ENCODE assay signal across 16 cellular contexts in the genomic region with DNA sequence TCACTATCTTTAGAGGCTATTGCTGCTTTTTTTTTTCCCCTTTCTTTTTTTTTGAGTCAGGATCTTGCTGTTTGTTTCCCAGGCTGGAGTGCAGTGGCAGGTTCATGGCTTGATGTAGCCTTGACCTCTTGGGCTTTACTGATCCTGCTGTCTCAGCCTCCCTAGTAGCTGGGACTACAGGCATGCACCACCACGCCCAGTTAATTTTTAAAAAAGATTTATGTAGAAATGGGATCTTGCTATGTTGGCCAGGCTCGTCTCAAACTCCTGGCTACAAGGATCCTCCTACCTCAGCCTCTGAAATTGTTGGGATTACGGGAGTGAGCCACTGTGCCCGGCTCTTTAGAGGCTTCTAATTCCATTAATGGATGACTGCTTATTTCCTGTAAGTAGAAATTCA. TPM values are rescaled to one million over a fixed set of nuclear protein-coding genes. Genes with fewer than 3 reads are reported as not detected.
DNase-seq lines count a peak whose midpoint lies in the region; ATAC-seq and TF ChIP-seq lines count a peak whose summit lies in the region.
"Had no signal": no experiment of that assay in that cellular context is flagged by ENCODE, and none has a peak within 500 bp of the region (broad histone marks: within the 10 kb centered on the region; RNA-seq: fewer than 3 reads in every experiment).

No MANE protein-coding gene starts in this region.

- no peak overlapping the region for H3K4me3 ChIP-seq in Karpas-422 (ENCODE audit: low read length)

- no peaks in the 10 kb centered on the region for H3K27me3 ChIP-seq in Karpas-422 (ENCODE audit: low read length)
- no peaks in the 10 kb centered on the region for H3K27me3 ChIP-seq in H9 (ENCODE audit: insufficient read depth, low read length)

- H3K79me1 ChIP-seq in H9 (ENCODE audit: insufficient read depth, low read depth, low read length, poor library complexity, severe bottlenecking): peaks cover 16% of the 10 kb centered on the region

- no peak overlapping the region for H2AK5ac ChIP-seq in H9 (ENCODE audit: insufficient read length, low read length)

- H3K9me2 ChIP-seq in Karpas-422 (replicated peaks; ENCODE audit: insufficient read depth, low read length): no peaks in the 10 kb centered on the region

- no peak overlapping the region for H4K5ac ChIP-seq in H9 (ENCODE audit: insufficient read length, low read depth, low read length)

- H2AFZ ChIP-seq in Karpas-422 (ENCODE audit: low read length) (no peak overlapping the region), H9 (ENCODE audit: low read length) (no peak overlapping the region)

- H3T11ph ChIP-seq in H9 (ENCODE audit: low read length): no peak overlapping the region

- no peak overlapping the region for H3K9ac ChIP-seq in Karpas-422 (ENCODE audit: low read length)
- no peak overlapping the region for H3K9ac ChIP-seq in H9 (ENCODE audit: extremely low read depth, insufficient read length, low read length)

- peaks cover 2% of the 10 kb centered on the region for H3K9me3 Mint-ChIP-seq in activated T-cell treated with anti-CD3 and anti-CD28 coated beads, Interleukin-2, amount 50 U/mL, for 24 hours
- peaks cover 3% of the 10 kb centered on the region for H3K9me3 Mint-ChIP-seq in activated T-cell treated with anti-CD3 and anti-CD28 coated beads, Interleukin-2, amount 50 U/mL, for 4 hours
- H3K9me3 Mint-ChIP-seq in activated T-helper 1 cell treated with anti-CD3 and anti-CD28 coated beads, Interleukin-12 subunit alpha, Interleukin-12 subunit beta, Interleukin-2, Interleukin-4 antibody, amounts not matched to agents 30 ng/mL and 10 ng/mL and 1 ng/mL, durations not matched to agents 14 hours and 24 hours and 36 hours: peaks cover 4% of the 10 kb centered on the region
- H3K9me3 Mint-ChIP-seq in central memory CD8-positive, alpha-beta T cell: no peaks in the 10 kb centered on the region
- H3K9me3 Mint-ChIP-seq in H9: no peaks in the 10 kb centered on the region
- H3K9me3 Mint-ChIP-seq: CD4-positive, alpha-beta memory T cell had no signal

- no peak overlapping the region for H2BK120ac ChIP-seq in H9 (ENCODE audit: low read depth, low read length, poor library complexity, severe bottlenecking)

- no peak overlapping the region for H3K27ac ChIP-seq in Karpas-422 (ENCODE audit: low read length)
- H3K27ac ChIP-seq in H9 (ENCODE audit: insufficient read length, low read depth, low read length): no peak overlapping the region

- no peak overlapping the region for H3K18ac ChIP-seq in H9 (ENCODE audit: insufficient read length, low read depth, low read length)

- H3K4ac ChIP-seq in H9 (ENCODE audit: low read depth, low read length): no peak overlapping the region

- H3K4me1 ChIP-seq in Karpas-422 (ENCODE audit: low read length) (no peaks in the 10 kb centered on the region), H9 (ENCODE audit: insufficient read depth, low read length) (no peaks in the 10 kb centered on the region)

- no CpG with 5 or more reads among the region's 4 CpGs for WGBS in H9 (ENCODE audit: extremely low coverage, insufficient read length, low lambda C conversion rate)

- H2BK15ac ChIP-seq in H9 (ENCODE audit: low read depth, low read length): no peak overlapping the region

- no peak overlapping the region for H4K91ac ChIP-seq in H9 (ENCODE audit: insufficient read length, low read depth, low read length)

- H3K36me3 Mint-ChIP-seq in activated T-cell treated with anti-CD3 and anti-CD28 coated beads, Interleukin-2, amount 50 U/mL, for 24 hours (ENCODE audit: low read depth): peaks cover 54% of the 10 kb centered on the region
- peaks cover 21% of the 10 kb centered on the region for H3K36me3 Mint-ChIP-seq in activated T-cell treated with anti-CD3 and anti-CD28 coated beads, Interleukin-2, amount 50 U/mL, for 4 hours (ENCODE audit: insufficient read depth)
- peaks cover 18% of the 10 kb centered on the region for H3K36me3 Mint-ChIP-seq in activated T-helper 1 cell treated with anti-CD3 and anti-CD28 coated beads, Interleukin-12 subunit alpha, Interleukin-12 subunit beta, Interleukin-2, Interleukin-4 antibody, amounts not matched to agents 30 ng/mL and 10 ng/mL and 1 ng/mL, durations not matched to agents 14 hours and 24 hours and 36 hours (ENCODE audit: low read depth)
- peaks cover 23% of the 10 kb centered on the region for H3K36me3 Mint-ChIP-seq in central memory CD8-positive, alpha-beta T cell (ENCODE audit: insufficient read depth)
- peaks cover 5 to 7% (median 7%) of the 10 kb centered on the region in 3 experiments; a peak in 5 of 7 replicates for H3K36me3 Mint-ChIP-seq in H9 (ENCODE audit: insufficient read depth in 1 of 3, low read depth in 3 of 3)

- H3K23ac ChIP-seq in H9 (ENCODE audit: insufficient read length, low read depth, low read length): no peak overlapping the region

- H3K36me3 ChIP-seq in Karpas-422 (ENCODE audit: insufficient read depth, low read length): peaks cover 32% of the 10 kb centered on the region; the same call in 1 of the 2 replicates

- no peak overlapping the region for H2BK20ac ChIP-seq in H9 (ENCODE audit: low read depth, low read length, poor library complexity, severe bottlenecking)

- H3K14ac ChIP-seq in H9 (ENCODE audit: insufficient read depth, low read length): no peak overlapping the region

- H3K27me3 Mint-ChIP-seq in activated T-cell treated with anti-CD3 and anti-CD28 coated beads, Interleukin-2, amount 50 U/mL, for 24 hours: no peaks in the 10 kb centered on the region
- H3K27me3 Mint-ChIP-seq in activated T-cell treated with anti-CD3 and anti-CD28 coated beads, Interleukin-2, amount 50 U/mL, for 4 hours (ENCODE audit: low read depth): no peaks in the 10 kb centered on the region
- no peaks in the 10 kb centered on the region for H3K27me3 Mint-ChIP-seq in activated T-helper 1 cell treated with anti-CD3 and anti-CD28 coated beads, Interleukin-12 subunit alpha, Interleukin-12 subunit beta, Interleukin-2, Interleukin-4 antibody, amounts not matched to agents 30 ng/mL and 10 ng/mL and 1 ng/mL, durations not matched to agents 14 hours and 24 hours and 36 hours (ENCODE audit: insufficient read depth)
- H3K27me3 Mint-ChIP-seq in central memory CD8-positive, alpha-beta T cell: no peaks in the 10 kb centered on the region
- H3K27me3 Mint-ChIP-seq in H9 (ENCODE audit: low read depth): no peaks in the 10 kb centered on the region
- H3K27me3 Mint-ChIP-seq: B cell; CD4-positive, alpha-beta memory T cell had no signal

- intact Hi-C loops in activated T-helper 1 cell treated with anti-CD3 and anti-CD28 coated beads, Interleukin-12 subunit alpha, Interleukin-12 subunit beta, Interleukin-2, Interleukin-4 antibody, amounts not matched to agents 30 ng/mL and 10 ng/mL and 1 ng/mL, durations not matched to agents 14 hours and 24 hours and 36 hours (cut with micrococcal nuclease): no loop called here

- no peak overlapping the region for H3K4me3 Mint-ChIP-seq in activated T-cell treated with anti-CD3 and anti-CD28 coated beads, Interleukin-2, amount 50 U/mL, for 24 hours
- no peak overlapping the region for H3K4me3 Mint-ChIP-seq in activated T-cell treated with anti-CD3 and anti-CD28 coated beads, Interleukin-2, amount 50 U/mL, for 4 hours
- no peak overlapping the region for H3K4me3 Mint-ChIP-seq in activated T-helper 1 cell treated with anti-CD3 and anti-CD28 coated beads, Interleukin-12 subunit alpha, Interleukin-12 subunit beta, Interleukin-2, Interleukin-4 antibody, amounts not matched to agents 30 ng/mL and 10 ng/mL and 1 ng/mL, durations not matched to agents 14 hours and 24 hours and 36 hours
- H3K4me3 Mint-ChIP-seq in central memory CD8-positive, alpha-beta T cell: no peak overlapping the region
- H3K4me3 Mint-ChIP-seq in H9: no peak overlapping the region
- H3K4me3 Mint-ChIP-seq: B cell had no signal

- TF ChIP-seq CTCF in H9 (conservative IDR thresholded peaks at IDR 0.05): no peak

- H3K56ac ChIP-seq in H9 (ENCODE audit: insufficient read length, low read depth, low read length): no peak overlapping the region

- H3K79me2 ChIP-seq in Karpas-422 (ENCODE audit: low read length) (peaks cover 100% of the 10 kb centered on the region), H9 (ENCODE audit: insufficient read depth, low read length) (peaks cover 28% of the 10 kb centered on the region; the same call in 1 of the 2 replicates)

- H3K4me2 ChIP-seq in Karpas-422 (ENCODE audit: low read depth, low read length, poor library complexity, severe bottlenecking): no peak overlapping the region
- no peak overlapping the region for H3K4me2 ChIP-seq in H9 (ENCODE audit: insufficient read depth, insufficient read length, low read length)

- no peaks in the 10 kb centered on the region for H3K9me3 ChIP-seq in Karpas-422 (ENCODE audit: low read length)
- H3K9me3 ChIP-seq in H9 (ENCODE audit: control insufficient read depth, low read depth, low read length): no peaks in the 10 kb centered on the region

- no peak overlapping the region for H2BK12ac ChIP-seq in H9 (ENCODE audit: insufficient read length, low read depth, low read length)

- peaks cover 59% of the 10 kb centered on the region for H3K4me1 Mint-ChIP-seq in activated T-cell treated with anti-CD3 and anti-CD28 coated beads, Interleukin-2, amount 50 U/mL, for 24 hours (ENCODE audit: low read depth)
- peaks cover 51% of the 10 kb centered on the region for H3K4me1 Mint-ChIP-seq in activated T-cell treated with anti-CD3 and anti-CD28 coated beads, Interleukin-2, amount 50 U/mL, for 4 hours (ENCODE audit: low read depth)
- peaks cover 6% of the 10 kb centered on the region for H3K4me1 Mint-ChIP-seq in activated T-helper 1 cell treated with anti-CD3 and anti-CD28 coated beads, Interleukin-12 subunit alpha, Interleukin-12 subunit beta, Interleukin-2, Interleukin-4 antibody, amounts not matched to agents 30 ng/mL and 10 ng/mL and 1 ng/mL, durations not matched to agents 14 hours and 24 hours and 36 hours (ENCODE audit: low read depth)
- peaks cover 48% of the 10 kb centered on the region for H3K4me1 Mint-ChIP-seq in central memory CD8-positive, alpha-beta T cell
- H3K4me1 Mint-ChIP-seq in H9: no peaks in the 10 kb centered on the region; a peak in 1 of 4 replicates

- DNase-seq in activated T-cell treated with anti-CD3 and anti-CD28 coated beads, Interleukin-2, amount 50 U/mL, for 24 hours: no peak
- no peak for DNase-seq in activated T-cell treated with anti-CD3 and anti-CD28 coated beads, Interleukin-2, amount 50 U/mL, for 4 hours
- DNase-seq in Karpas-422 (peak; percentile 39), H9 (no peak), hepatic stellate cell (ENCODE audit: low spot score) (no peak)
- no peak for DNase-seq in activated T-helper 1 cell treated with anti-CD3 and anti-CD28 coated beads, Interleukin-12 subunit alpha, Interleukin-12 subunit beta, Interleukin-2, Interleukin-4 antibody, amounts not matched to agents 30 ng/mL and 10 ng/mL and 1 ng/mL, durations not matched to agents 14 hours and 24 hours and 36 hours (ENCODE audit: low spot score)
- no peak for DNase-seq in central memory CD8-positive, alpha-beta T cell (ENCODE audit: low spot score in 2 of 2)
- DNase-seq: C1 segment of cervical spinal cord; CD4-positive, alpha-beta memory T cell; COR-L47; DND-41; GDM1; HCEC 1CT; IMR-90 had no signal

- no peak overlapping the region for H2BK5ac ChIP-seq in H9 (ENCODE audit: insufficient read length, low read length)

- H4K20me1 ChIP-seq in Karpas-422 (ENCODE audit: insufficient read depth, low read depth, low read length) (peaks cover 38% of the 10 kb centered on the region), H9 (ENCODE audit: control insufficient read depth, insufficient read depth, insufficient read length) (no peaks in the 10 kb centered on the region)

- peak overlapping the region; percentile 45 for H3K27ac Mint-ChIP-seq in activated T-cell treated with anti-CD3 and anti-CD28 coated beads, Interleukin-2, amount 50 U/mL, for 24 hours
- peak overlapping the region; percentile 49 for H3K27ac Mint-ChIP-seq in activated T-helper 1 cell treated with anti-CD3 and anti-CD28 coated beads, Interleukin-12 subunit alpha, Interleukin-12 subunit beta, Interleukin-2, Interleukin-4 antibody, amounts not matched to agents 30 ng/mL and 10 ng/mL and 1 ng/mL, durations not matched to agents 14 hours and 24 hours and 36 hours
- H3K27ac Mint-ChIP-seq in central memory CD8-positive, alpha-beta T cell (ENCODE audit: low read depth): peak overlapping the region; percentile 11
- H3K27ac Mint-ChIP-seq in H9: no peak overlapping the region
- H3K27ac Mint-ChIP-seq: B cell had no signal

- no peak overlapping the region for H4K8ac ChIP-seq in H9 (replicated peaks; ENCODE audit: insufficient read length, low read depth, low read length)

- no peak for ATAC-seq in activated T-cell treated with anti-CD3 and anti-CD28 coated beads, Interleukin-2, amount 50 U/mL, for 4 hours
- no peak for ATAC-seq in central memory CD8-positive, alpha-beta T cell (replicated peaks; ENCODE audit: extremely low read depth, poor library complexity, severe bottlenecking)
- ATAC-seq in HG03439 (IDR thresholded peaks at IDR 0.05; ENCODE audit: unreplicated experiment): no peak

- H3K23me2 ChIP-seq in H9 (ENCODE audit: insufficient read length, low read depth, low read length, poor library complexity, severe bottlenecking): no peaks in the 10 kb centered on the region

RNA-seq across cellular contexts. Expression of gene MGA, which starts 15.1 kb away (rescaled TPM):
- 10 to 100 TPM; 27.9 to 37.3 (median 31.6) TPM for total RNA-seq in activated T-cell treated with anti-CD3 and anti-CD28 coated beads, Interleukin-2, amount 50 U/mL, for 4 hours
- total RNA-seq in Karpas-422 (2014; rRNA removed; shearing (Covaris generic); ENCODE audit: low replicate concordance): 40.0 and 68.1 TPM in 2 replicates
- 37.5 and 38.8 TPM in 2 replicates for total RNA-seq in activated T-helper 1 cell treated with anti-CD3 and anti-CD28 coated beads, Interleukin-12 subunit alpha, Interleukin-12 subunit beta, Interleukin-2, Interleukin-4 antibody, amounts not matched to agents 30 ng/mL and 10 ng/mL and 1 ng/mL, durations not matched to agents 14 hours and 24 hours and 36 hours
- 57.3 and 62.7 TPM in 2 replicates for total RNA-seq in H9 (2021)

Comparison
In these comparisons a context has a peak if more than half of its experiments do, and no peak if none do; other contexts are left out.
1. H3K27ac Mint-ChIP-seq: peak in activated T-cell treated with anti-CD3 and anti-CD28 coated beads, Interleukin-2, amount 50 U/mL, for 24 hours (single experiment), activated T-helper 1 cell treated with anti-CD3 and anti-CD28 coated beads, Interleukin-12 subunit alpha, Interleukin-12 subunit beta, Interleukin-2, Interleukin-4 antibody, amounts not matched to agents 30 ng/mL and 10 ng/mL and 1 ng/mL, durations not matched to agents 14 hours and 24 hours and 36 hours (single experiment) and central memory CD8-positive, alpha-beta T cell (single experiment); none in H9 (0 of 3).